ENCODE assay signal across 17 cellular contexts in genomic region chr2:7962191-7962590, GRCh38.
"Had no signal": no experiment of that assay in that cellular context is flagged by ENCODE, and none has a peak within 500 bp of the region (broad histone marks: within the 10 kb centered on the region; RNA-seq: fewer than 3 reads in every experiment).

No MANE protein-coding gene starts in this region.

- ATAC-seq: activated CD8-positive, alpha-beta memory T cell treated with anti-CD3 and anti-CD28 coated beads, Interleukin-2, amount 10 ng/mL, durations not matched to agents 7 days and 5 days; activated naive CD4-positive, alpha-beta T cell treated with anti-CD3 and anti-CD28 coated beads, Interleukin-2, amount 50 U/mL, for 72 hours; left ventricle myocardium superior; natural killer cell had no signal

- H3K4me3 ChIP-seq: dorsolateral prefrontal cortex, tibial nerve, vagina had no signal

- H3K27ac ChIP-seq: dorsolateral prefrontal cortex, tibial nerve, vagina had no signal

- H3K27me3 ChIP-seq: tibial nerve, vagina had no signal

- H3K9me3 ChIP-seq: tibial nerve, vagina had no signal

- H3K36me3 ChIP-seq: tibial nerve, vagina had no signal

- DNase-seq: activated CD4-positive, alpha-beta memory T cell treated with anti-CD3 and anti-CD28 coated beads for 36 hours; activated CD4-positive, alpha-beta T cell treated with anti-CD3 and anti-CD28 coated beads for 1 hour; activated CD8-positive, alpha-beta memory T cell treated with anti-CD3 and anti-CD28 coated beads, Interleukin-2, amount 10 ng/mL, durations not matched to agents 7 days and 5 days; activated effector memory CD4-positive, alpha-beta T cell treated with anti-CD3 and anti-CD28 coated beads, Interleukin-2, amount 50 U/mL, for 16 hours; activated T-cell treated with anti-CD3 and anti-CD28 coated beads, Interleukin-2, amount 50 U/mL, for 24 hours; amniotic stem cell; dorsolateral prefrontal cortex; erythroblast; left ventricle myocardium superior; mesendoderm; natural killer cell; occipital lobe; stimulated activated CD4-positive, alpha-beta T cell treated with anti-CD3 and anti-CD28 coated beads, Interleukin-4, amount 100 ng/mL, for 1 hour; stimulated activated naive CD4-positive, alpha-beta T cell had no signal

- H3K4me1 ChIP-seq: tibial nerve, vagina had no signal
